28 cellular contexts compared by ENCODE assay signal in genomic region chr10:52248697-52249306, GRCh38.
"Had no signal": no experiment of that assay in that cellular context is flagged by ENCODE, and none has a peak within 500 bp of the region (broad histone marks: within the 10 kb centered on the region; RNA-seq: fewer than 3 reads in every experiment).

No MANE protein-coding gene starts in this region.

- DNase-seq: activated CD4-positive, alpha-beta memory T cell treated with anti-CD3 and anti-CD28 coated beads for 36 hours; activated CD4-positive, alpha-beta T cell treated with anti-CD3 and anti-CD28 coated beads for 36 hours; activated CD4-positive, alpha-beta T cell treated with anti-CD3 and anti-CD28 coated beads, Interleukin-2, amount 10 ng/mL, durations not matched to agents 24 days and 14 days; activated CD4-positive, CD25-positive, alpha-beta regulatory T cell; activated CD4-positive, CD25-positive, alpha-beta regulatory T cell treated with anti-CD3 and anti-CD28 coated beads, Interleukin-2, amount 50 U/mL, for 72 hours; activated CD8-positive, alpha-beta memory T cell treated with anti-CD3 and anti-CD28 coated beads, Interleukin-2, amount 10 ng/mL, durations not matched to agents 7 days and 5 days; activated CD8-positive, alpha-beta memory T cell treated with anti-CD3 and anti-CD28 coated beads, Interleukin-2, amount 50 U/mL, for 4 hours; activated CD8-positive, alpha-beta T cell treated with anti-CD3 and anti-CD28 coated beads, Interleukin-2, amount 10 ng/mL, durations not matched to agents 7 days and 5 days; activated effector memory CD4-positive, alpha-beta T cell treated with anti-CD3 and anti-CD28 coated beads, Interleukin-2, amount 50 U/mL, for 16 hours; activated naive CD4-positive, alpha-beta T cell treated with anti-CD3 and anti-CD28 coated beads for 36 hours; activated naive CD8-positive, alpha-beta T cell treated with anti-CD3 and anti-CD28 coated beads for 36 hours; activated naive CD8-positive, alpha-beta T cell treated with anti-CD3 and anti-CD28 coated beads, Interleukin-2, amount 50 U/mL, for 24 hours; activated T-cell treated with anti-CD3 and anti-CD28 coated beads, Interleukin-2, amount 50 U/mL, for 1 hour; activated T-cell treated with anti-CD3 and anti-CD28 coated beads, Interleukin-2, amount 50 U/mL, for 48 hours; adrenal gland; amygdala; aorta; body of pancreas; caudate nucleus; effector CD8-positive, alpha-beta T cell; esophagus squamous epithelium; foreskin melanocyte; heart left ventricle; T-helper 2 cell had no signal

- H3K4me1 ChIP-seq: adrenal gland, body of pancreas had no signal

- H3K27me3 ChIP-seq: adrenal gland, body of pancreas, esophagus squamous epithelium, heart left ventricle had no signal

- ATAC-seq: activated CD4-positive, alpha-beta T cell treated with anti-CD3 and anti-CD28 coated beads for 36 hours; activated CD8-positive, alpha-beta memory T cell treated with anti-CD3 and anti-CD28 coated beads, Interleukin-2, amount 10 ng/mL, durations not matched to agents 7 days and 5 days; activated CD8-positive, alpha-beta T cell treated with anti-CD3 and anti-CD28 coated beads, Interleukin-2, amount 10 ng/mL, durations not matched to agents 7 days and 5 days; activated naive CD8-positive, alpha-beta T cell treated with anti-CD3 and anti-CD28 coated beads, Interleukin-2, amount 50 U/mL, for 24 hours; body of pancreas; heart left ventricle had no signal

- H3K4me3 ChIP-seq: adrenal gland, body of pancreas, esophagus squamous epithelium, heart left ventricle had no signal

- H3K36me3 ChIP-seq: adrenal gland, esophagus squamous epithelium, heart left ventricle had no signal

- H3K9me3 ChIP-seq: adrenal gland, body of pancreas, esophagus squamous epithelium, heart left ventricle had no signal

- FAIRE-seq: colon, endometrium, endothelial cell of umbilical vein had no signal

- H3K27ac ChIP-seq: adrenal gland, body of pancreas, epithelial cell of prostate, esophagus squamous epithelium, heart left ventricle had no signal
